8 cellular contexts compared by ENCODE assay signal in the genomic region with DNA sequence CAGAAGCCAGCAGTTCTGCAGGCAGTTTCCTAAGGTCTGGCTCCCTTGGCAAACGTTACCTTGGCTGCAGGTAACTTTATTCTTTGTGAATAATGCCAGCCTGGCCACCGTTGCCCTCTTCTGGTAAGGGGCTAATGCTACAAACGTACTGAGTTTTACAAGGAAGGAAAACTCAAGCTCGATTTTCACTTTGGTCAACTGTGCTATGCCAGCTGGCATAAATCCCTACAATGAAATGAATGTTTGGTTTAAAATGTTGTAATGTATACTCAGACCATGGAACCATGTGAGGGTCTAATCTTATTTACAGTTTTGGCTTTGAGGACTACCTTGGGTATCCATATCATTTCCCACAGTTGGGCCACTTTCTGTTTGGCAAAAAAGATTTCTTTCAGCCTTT.
A peak's percentile ranks its signal among the peaks of the same experiment; 100 is the strongest.
DNase-seq lines count a peak whose midpoint lies in the region; ATAC-seq and TF ChIP-seq lines count a peak whose summit lies in the region.

No MANE protein-coding gene starts in this region.

- peak; percentile 28 for TF ChIP-seq CTCF in AG09309 (IDR thresholded peaks at IDR 0.05; ENCODE audit: control insufficient read depth, insufficient read depth, low read depth, low read length, missing control alignments)
- TF ChIP-seq CTCF in foreskin fibroblast (IDR thresholded peaks at IDR 0.05; ENCODE audit: low read depth, low read length), result peak; percentile 33

- POLR2A ChIA-PET in HEK293T (lab: Yijun Ruan, JAX), result no interaction called here

- DNase-seq in AG09309 (ENCODE audit: low read depth) (no peak), SK-MEL-5 (ENCODE audit: low read depth, low spot score) (peak; percentile 49), foreskin fibroblast (peak in 1 of 2 donors; percentile 52), Ammon's horn (ENCODE audit: low spot score) (no peak), HEK293T (ENCODE audit: extremely low spot score) (no peak), NCI-H128 (lab: John Stamatoyannopoulos, UW; ENCODE audit: unreplicated experiment) (no peak), SHP77 treated with DMSO at 0.1 percent for 48 hours (lab: John Stamatoyannopoulos, UW) (no peak)

- peak; percentile 48 for ATAC-seq in GM18909 (IDR thresholded peaks at IDR 0.05; ENCODE audit: poor library complexity, unreplicated experiment)

- CTCF ChIA-PET in HEK293T (lab: Yijun Ruan, JAX), result interaction anchor here (0.9 kb wide), 1 partner anchor 731 kb away, joined by 3 read pairs; no protein-coding TSS in a partner anchor

- no peak overlapping the region for H3K4me3 ChIP-seq in AG09309 (ENCODE audit: control insufficient read depth, low read depth, low read length)
- H3K4me3 ChIP-seq in foreskin fibroblast (ENCODE audit: low read depth in 1 of 2, low read length in 2 of 2), result no peak overlapping the region

- in situ Hi-C loops in SK-MEL-5 (cut with HindIII; ENCODE audit: low pct_unique_long_range_greater_than_20kb, low sequenced_read_pairs), result no loop called here

TF ChIP-seq in HEK293T, 16 proteins besides CTCF, POLR2A, EP300 and RAD21:
- TF ChIP-seq CTBP1 (IDR thresholded peaks at IDR 0.05; ENCODE audit: borderline replicate concordance) (no peak), SUZ12 (IDR thresholded peaks at IDR 0.05) (no peak), FOXA1 (IDR thresholded peaks at IDR 0.05) (no peak), NFRKB (IDR thresholded peaks at IDR 0.05) (no peak), FOXK2 (IDR thresholded peaks at IDR 0.05) (no peak), BHLHE40 (IDR thresholded peaks at IDR 0.05; ENCODE audit: borderline replicate concordance) (no peak), LEF1 (IDR thresholded peaks at IDR 0.05; ENCODE audit: borderline replicate concordance) (no peak), ARNT (IDR thresholded peaks at IDR 0.05) (no peak), ZNF384 (IDR thresholded peaks at IDR 0.05) (no peak), ELF4 (IDR thresholded peaks at IDR 0.05) (no peak), TARDBP (IDR thresholded peaks at IDR 0.05) (no peak)
